In genomic region chr3:141795311-141795710, GRCh38 we compare ENCODE assay signal across 11 cellular contexts. TPM values are rescaled to one million over a fixed set of nuclear protein-coding genes. Genes with fewer than 3 reads are reported as not detected.
DNase-seq lines count a peak whose midpoint lies in the region; ATAC-seq and TF ChIP-seq lines count a peak whose summit lies in the region.
"Had no signal": no experiment of that assay in that cellular context is flagged by ENCODE, and none has a peak within 500 bp of the region (broad histone marks: within the 10 kb centered on the region; RNA-seq: fewer than 3 reads in every experiment).

No MANE protein-coding gene starts in this region.

- ATAC-seq in T-cell (replicated peaks in 1 of 4), result no peak

- H2BK20ac ChIP-seq in H9 (ENCODE audit: low read depth, low read length, poor library complexity, severe bottlenecking), result no peak overlapping the region

- no peak overlapping the region for H2BK12ac ChIP-seq in H9 (ENCODE audit: insufficient read length, low read depth, low read length)

- no peaks in the 10 kb centered on the region for H3K9me3 ChIP-seq in H9 (ENCODE audit: control insufficient read depth, low read depth, low read length)
- H3K9me3 ChIP-seq: colonic mucosa had no signal

- no peak overlapping the region for H2BK15ac ChIP-seq in H9 (ENCODE audit: low read depth, low read length)

- H3K23ac ChIP-seq in H9 (ENCODE audit: insufficient read length, low read depth, low read length), result no peak overlapping the region

- H3K4me1 Mint-ChIP-seq in H9, result peaks cover 28 to 37% of the 10 kb centered on the region in 2 experiments
- H3K4me1 Mint-ChIP-seq in T-cell, result peaks cover 56 to 67% (median 57%) of the 10 kb centered on the region in 3 donors
- peaks cover 62% of the 10 kb centered on the region for H3K4me1 Mint-ChIP-seq in endothelial cell (ENCODE audit: unreplicated experiment)

- H3K27ac ChIP-seq in H9 (ENCODE audit: insufficient read length, low read depth, low read length), result no peak overlapping the region
- H3K27ac ChIP-seq: colonic mucosa had no signal

- peaks cover 34% of the 10 kb centered on the region for H3K27me3 Mint-ChIP-seq in H9 (ENCODE audit: low read depth)
- no peaks in the 10 kb centered on the region for H3K27me3 Mint-ChIP-seq in T-cell
- peaks cover 10% of the 10 kb centered on the region for H3K27me3 Mint-ChIP-seq in endothelial cell (ENCODE audit: unreplicated experiment)

- TF ChIP-seq CTCF in H9 (conservative IDR thresholded peaks at IDR 0.05) (no peak), endothelial cell (IDR thresholded peaks at IDR 0.05; ENCODE audit: unreplicated experiment) (no peak)

- no peak overlapping the region for H3K4ac ChIP-seq in H9 (ENCODE audit: low read depth, low read length)

- no peak overlapping the region for H4K5ac ChIP-seq in H9 (ENCODE audit: insufficient read length, low read depth, low read length)

- H3K9me3 Mint-ChIP-seq in H9 (peaks cover 0 to under 1% of the 10 kb centered on the region in 2 experiments; a peak in 2 of 5 replicates), T-cell (no peaks in the 10 kb centered on the region), endothelial cell (ENCODE audit: unreplicated experiment) (no peaks in the 10 kb centered on the region)

- H4K20me1 ChIP-seq in H9 (ENCODE audit: control insufficient read depth, insufficient read depth, insufficient read length), result no peaks in the 10 kb centered on the region

- H3K14ac ChIP-seq in H9 (ENCODE audit: insufficient read depth, low read length), result no peak overlapping the region

- H3K56ac ChIP-seq in H9 (ENCODE audit: insufficient read length, low read depth, low read length), result no peak overlapping the region

- H2AFZ ChIP-seq in H9 (ENCODE audit: low read length), result no peak overlapping the region

- H3K4me1 ChIP-seq in H9 (ENCODE audit: insufficient read depth, low read length), result peaks cover 6% of the 10 kb centered on the region; the same call in 1 of the 2 replicates
- H3K4me1 ChIP-seq: colonic mucosa had no signal

- no CpG with 5 or more reads among the region's 4 CpGs for WGBS in H9 (ENCODE audit: extremely low coverage, insufficient read length, low lambda C conversion rate)

- H3K79me1 ChIP-seq in H9 (ENCODE audit: insufficient read depth, low read depth, low read length, poor library complexity, severe bottlenecking), result no peaks in the 10 kb centered on the region

- no peaks in the 10 kb centered on the region for H3K79me2 ChIP-seq in H9 (ENCODE audit: insufficient read depth, low read length)

- no peak overlapping the region for H4K8ac ChIP-seq in H9 (replicated peaks; ENCODE audit: insufficient read length, low read depth, low read length)

- H2AK5ac ChIP-seq in H9 (ENCODE audit: insufficient read length, low read length), result no peak overlapping the region

- H2BK5ac ChIP-seq in H9 (ENCODE audit: insufficient read length, low read length), result no peak overlapping the region

- no peak overlapping the region for H3T11ph ChIP-seq in H9 (ENCODE audit: low read length)

- H3K27me3 ChIP-seq in H9 (ENCODE audit: insufficient read depth, low read length), result no peaks in the 10 kb centered on the region
- H3K27me3 ChIP-seq: colonic mucosa had no signal

- no peak overlapping the region for H3K18ac ChIP-seq in H9 (ENCODE audit: insufficient read length, low read depth, low read length)

- CTCF ChIA-PET in T-cell (lab: Charles Lee), result interaction anchor here (0.7 to 1.3 kb wide), 2 partner anchors 13 to 17 kb away, joined by 3 read pairs; no protein-coding TSS in a partner anchor

- no peak overlapping the region for H2BK120ac ChIP-seq in H9 (ENCODE audit: low read depth, low read length, poor library complexity, severe bottlenecking)

- POLR2A ChIA-PET in T-cell (lab: Charles Lee), result no interaction called here

- peaks cover 0 to 1% (median 0%) of the 10 kb centered on the region in 3 experiments; a peak in 1 of 7 replicates for H3K36me3 Mint-ChIP-seq in H9 (ENCODE audit: insufficient read depth in 1 of 3, low read depth in 3 of 3)
- no peaks in the 10 kb centered on the region for H3K36me3 Mint-ChIP-seq in T-cell
- peaks cover 3% of the 10 kb centered on the region for H3K36me3 Mint-ChIP-seq in endothelial cell (ENCODE audit: low read depth, unreplicated experiment)

- H4K91ac ChIP-seq in H9 (ENCODE audit: insufficient read length, low read depth, low read length), result no peak overlapping the region

- no peak overlapping the region for H3K4me2 ChIP-seq in H9 (ENCODE audit: insufficient read depth, insufficient read length, low read length)

- H3K27ac Mint-ChIP-seq in H9 (no peak overlapping the region; a peak in 2 of 7 replicates), T-cell (peak overlapping the region; percentile 99 to 100), endothelial cell (ENCODE audit: unreplicated experiment) (peak overlapping the region; percentile 78)

- H3K23me2 ChIP-seq in H9 (ENCODE audit: insufficient read length, low read depth, low read length, poor library complexity, severe bottlenecking), result no peaks in the 10 kb centered on the region

- H3K4me3 Mint-ChIP-seq in H9, result 0 out of 5 replicates have a peak overlapping the region, but pooled peaks of 1 of the 2 experiments have one; percentile 17
- peak overlapping the region in 1 of 3 donors; percentile 88 for H3K4me3 Mint-ChIP-seq in T-cell
- H3K4me3 Mint-ChIP-seq in endothelial cell (ENCODE audit: unreplicated experiment), result peak overlapping the region; percentile 83

- H3K9ac ChIP-seq in H9 (ENCODE audit: extremely low read depth, insufficient read length, low read length), result no peak overlapping the region

- DNase-seq in H9 (peak; percentile 20), T-cell (no peak), endothelial cell (ENCODE audit: low spot score) (no peak), NOMO-1 treated with dmso at 0.1 percent for 144 hours (lab: John Stamatoyannopoulos, UW; ENCODE audit: unreplicated experiment) (no peak), NOMO-1 treated with DMSO at 0.1 percent for 48 hours (lab: John Stamatoyannopoulos, UW; ENCODE audit: unreplicated experiment) (no peak), NCI-H510A (lab: John Stamatoyannopoulos, UW) (no peak)
- DNase-seq in stimulated activated CD8-positive, alpha-beta memory T cell treated with anti-CD3 and anti-CD28 coated beads, Interleukin-4, amount 100 ng/mL, for 24 hours (ENCODE audit: low read depth), result peak; percentile 8
- DNase-seq: foreskin melanocyte, kidney, T1000 had no signal

RNA-seq across cellular contexts. Expression of gene GRK7, which starts 32.1 kb away (rescaled TPM):
- total RNA-seq in H9 (2021) (not detected in 2 replicates), T-cell (under 1 TPM; 0.09 to 0.19 (median 0.15) TPM), endothelial cell (ENCODE audit: unreplicated experiment) (0.10 TPM)
- total RNA-seq: colonic mucosa, kidney had no signal

RNA-seq across cellular contexts. Expression of gene RNF7, which starts 57.2 kb away (rescaled TPM):
- total RNA-seq in H9 (2021) (125 and 126 TPM in 2 replicates), T-cell (10 to 100 TPM; 53.5 to 61.2 (median 55.5) TPM), endothelial cell (ENCODE audit: unreplicated experiment) (184 TPM)

Comparison
In these comparisons a context has a peak if more than half of its experiments do, and no peak if none do; other contexts are left out.
1. DNase-seq: peak in H9 (single experiment) and stimulated activated CD8-positive, alpha-beta memory T cell treated with anti-CD3 and anti-CD28 coated beads, Interleukin-4, amount 100 ng/mL, for 24 hours (single experiment); none in T-cell (0 of 34), endothelial cell (single experiment), NOMO-1 treated with dmso at 0.1 percent for 144 hours (single experiment), NOMO-1 treated with DMSO at 0.1 percent for 48 hours (single experiment) and NCI-H510A (single experiment).
2. H3K27ac Mint-ChIP-seq: peak in T-cell (2 of 2) and endothelial cell (single experiment); none in H9 (0 of 3).